In the genomic region with DNA sequence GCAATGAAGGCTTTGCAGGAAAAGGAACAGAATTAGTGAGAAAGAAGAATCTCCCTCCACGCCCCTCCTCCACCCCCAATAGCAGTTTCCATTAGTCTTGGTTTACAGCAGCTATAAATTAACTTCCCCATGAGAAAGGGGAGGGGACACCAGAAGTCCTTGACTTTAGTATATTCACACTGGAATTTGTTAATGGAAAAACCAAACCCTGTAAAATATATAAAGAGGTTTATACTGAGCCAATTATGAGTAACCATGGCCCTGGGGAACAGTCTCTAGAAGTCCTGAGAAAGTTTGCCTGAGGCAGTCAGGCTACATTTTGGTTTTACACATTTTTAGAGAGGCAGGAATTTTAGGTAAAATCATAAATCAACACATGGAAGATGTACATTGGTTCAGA, we compare ENCODE assay signal across 16 cellular contexts.
DNase-seq lines count a peak whose midpoint lies in the region; TF ChIP-seq lines count a peak whose summit lies in the region.
"Had no signal": no experiment of that assay in that cellular context is flagged by ENCODE, and none has a peak within 500 bp of the region (broad histone marks: within the 10 kb centered on the region; RNA-seq: fewer than 3 reads in every experiment).

No MANE protein-coding gene starts in this region.

- in situ Hi-C loops in GM23248 (cut with MboI), result no loop called here

- no peaks in the 10 kb centered on the region for H3F3A ChIP-seq in GM23248 (ENCODE audit: insufficient read depth)

- H3K27me3 ChIP-seq in GM23248 (replicated peaks; ENCODE audit: insufficient read depth) (no peaks in the 10 kb centered on the region), WERI-Rb-1 (ENCODE audit: insufficient read depth, low read depth, severe bottlenecking) (no peaks in the 10 kb centered on the region)

- 79 to 86% methylated on average over 1 of the region's 1 CpG for WGBS in GM23248 (ENCODE audit: low coverage in 1 of 2, low lambda C conversion rate in 2 of 2, missing lambda C conversion rate in 2 of 2), 2 experiments

- H4K20me1 ChIP-seq in GM23248 (ENCODE audit: insufficient read depth), result no peaks in the 10 kb centered on the region

- peaks cover 12% of the 10 kb centered on the region for H3K4me1 Mint-ChIP-seq in mesothelial cell of epicardium
- H3K4me1 Mint-ChIP-seq: H9 had no signal

- H3K9me3 Mint-ChIP-seq in mesothelial cell of epicardium, result peaks cover 20% of the 10 kb centered on the region

- H3K9me2 ChIP-seq in GM23248 (ENCODE audit: insufficient read depth), result no peaks in the 10 kb centered on the region

- TF ChIP-seq CTCF in fibroblast of mammary gland (conservative IDR thresholded peaks at IDR 0.05; ENCODE audit: control insufficient read depth, insufficient read depth, low read depth, low read length) (no peak), mesothelial cell of epicardium (IDR thresholded peaks at IDR 0.05; ENCODE audit: unreplicated experiment) (no peak), WERI-Rb-1 (IDR thresholded peaks at IDR 0.05; ENCODE audit: low read depth, low read length) (no peak)

- H3K36me3 ChIP-seq in GM23248 (ENCODE audit: low read depth), result no peaks in the 10 kb centered on the region
- H3K36me3 ChIP-seq in WERI-Rb-1, result no peaks in the 10 kb centered on the region

- no peaks in the 10 kb centered on the region for H3K4me1 ChIP-seq in GM23248 (ENCODE audit: insufficient read depth)

- no peak overlapping the region for H3K27ac Mint-ChIP-seq in mesothelial cell of epicardium
- H3K27ac Mint-ChIP-seq: H9 had no signal

- H3K27ac ChIP-seq in GM23248 (no peak overlapping the region), WERI-Rb-1 (no peak overlapping the region)

- H3K27me3 Mint-ChIP-seq in mesothelial cell of epicardium (ENCODE audit: low read depth), result peaks cover 8% of the 10 kb centered on the region

- no peak overlapping the region for H2AFZ ChIP-seq in GM23248

- peaks cover 6% of the 10 kb centered on the region for H3K36me3 Mint-ChIP-seq in mesothelial cell of epicardium
- H3K36me3 Mint-ChIP-seq: CD14-positive monocyte had no signal

- H3K4me3 ChIP-seq in GM23248 (no peak overlapping the region), fibroblast of mammary gland (ENCODE audit: control insufficient read depth, low read depth, low read length) (no peak overlapping the region), WERI-Rb-1 (ENCODE audit: low read depth, low read length) (no peak overlapping the region)

- H3K9ac ChIP-seq in GM23248, result no peak overlapping the region

- H3K79me2 ChIP-seq in GM23248 (ENCODE audit: insufficient read depth), result no peaks in the 10 kb centered on the region

- H3K4me3 Mint-ChIP-seq in mesothelial cell of epicardium, result no peak overlapping the region
- H3K4me3 Mint-ChIP-seq: CD14-positive monocyte, H9 had no signal

- no peaks in the 10 kb centered on the region for H3K9me3 ChIP-seq in GM23248 (ENCODE audit: low read depth)
- H3K9me3 ChIP-seq in WERI-Rb-1 (ENCODE audit: severe bottlenecking), result no peaks in the 10 kb centered on the region

- H3K4me2 ChIP-seq in GM23248 (ENCODE audit: unreplicated experiment), result no peak overlapping the region

- DNase-seq in GM23248 (peak; percentile 27), LHCN-M2 (ENCODE audit: low read depth) (peak; percentile 28), fibroblast of mammary gland (ENCODE audit: low read depth) (peak; percentile 24), stromal cell of bone marrow (ENCODE audit: low read depth) (peak; percentile 56), mesothelial cell of epicardium (ENCODE audit: low spot score in 2 of 2, unreplicated experiment in 2 of 2) (no peak), GDM1 (lab: John Stamatoyannopoulos, UW) (no peak), WERI-Rb-1 (no peak)
- DNase-seq: AML-193, DMS79 treated with DMSO at 0.1 percent for 48 hours, H9, NCI-H1417 treated with DMSO at 0.1 percent for 48 hours, NCI-H1930, NCI-H2171 treated with DMSO at 0.1 percent for 48 hours, NCI-H446, Right ventricle myocardium superior had no signal

Comparison
In these comparisons a context has a peak if more than half of its experiments do, and no peak if none do; other contexts are left out.
1. DNase-seq: peak in GM23248 (single experiment), LHCN-M2 (single experiment), fibroblast of mammary gland (single experiment) and stromal cell of bone marrow (single experiment); none in mesothelial cell of epicardium (0 of 2), GDM1 (single experiment) and WERI-Rb-1 (single experiment).